2 cellular contexts compared by ENCODE assay signal in genomic region chr2:69163556-69163955, GRCh38.
TF ChIP-seq lines count a peak whose summit lies in the region.

No MANE protein-coding gene starts in this region.

TF ChIP-seq in A549, 52 proteins besides CTCF, POLR2A, EP300 and RAD21 (continued from another document):
- no peak for TF ChIP-seq RFX5 (IDR thresholded peaks at IDR 0.05)
- no peak for TF ChIP-seq RCOR1 (IDR thresholded peaks at IDR 0.05; ENCODE audit: low read depth, low read length)
- TF ChIP-seq, protein P1, sequence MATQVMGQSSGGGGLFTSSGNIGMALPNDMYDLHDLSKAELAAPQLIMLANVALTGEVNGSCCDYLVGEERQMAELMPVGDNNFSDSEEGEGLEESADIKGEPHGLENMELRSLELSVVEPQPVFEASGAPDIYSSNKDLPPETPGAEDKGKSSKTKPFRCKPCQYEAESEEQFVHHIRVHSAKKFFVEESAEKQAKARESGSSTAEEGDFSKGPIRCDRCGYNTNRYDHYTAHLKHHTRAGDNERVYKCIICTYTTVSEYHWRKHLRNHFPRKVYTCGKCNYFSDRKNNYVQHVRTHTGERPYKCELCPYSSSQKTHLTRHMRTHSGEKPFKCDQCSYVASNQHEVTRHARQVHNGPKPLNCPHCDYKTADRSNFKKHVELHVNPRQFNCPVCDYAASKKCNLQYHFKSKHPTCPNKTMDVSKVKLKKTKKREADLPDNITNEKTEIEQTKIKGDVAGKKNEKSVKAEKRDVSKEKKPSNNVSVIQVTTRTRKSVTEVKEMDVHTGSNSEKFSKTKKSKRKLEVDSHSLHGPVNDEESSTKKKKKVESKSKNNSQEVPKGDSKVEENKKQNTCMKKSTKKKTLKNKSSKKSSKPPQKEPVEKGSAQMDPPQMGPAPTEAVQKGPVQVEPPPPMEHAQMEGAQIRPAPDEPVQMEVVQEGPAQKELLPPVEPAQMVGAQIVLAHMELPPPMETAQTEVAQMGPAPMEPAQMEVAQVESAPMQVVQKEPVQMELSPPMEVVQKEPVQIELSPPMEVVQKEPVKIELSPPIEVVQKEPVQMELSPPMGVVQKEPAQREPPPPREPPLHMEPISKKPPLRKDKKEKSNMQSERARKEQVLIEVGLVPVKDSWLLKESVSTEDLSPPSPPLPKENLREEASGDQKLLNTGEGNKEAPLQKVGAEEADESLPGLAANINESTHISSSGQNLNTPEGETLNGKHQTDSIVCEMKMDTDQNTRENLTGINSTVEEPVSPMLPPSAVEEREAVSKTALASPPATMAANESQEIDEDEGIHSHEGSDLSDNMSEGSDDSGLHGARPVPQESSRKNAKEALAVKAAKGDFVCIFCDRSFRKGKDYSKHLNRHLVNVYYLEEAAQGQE (IDR thresholded peaks at IDR 0.05), result no peak
- no peak for TF ChIP-seq TP53 (CRISPR knock-in tag; IDR thresholded peaks at IDR 0.05)
- TF ChIP-seq HEYL (CRISPR knock-in tag; IDR thresholded peaks at IDR 0.05), result no peak
- TF ChIP-seq FOSL2 (IDR thresholded peaks at IDR 0.05), result no peak
- TF ChIP-seq FOSL2 (CRISPR knock-in tag; IDR thresholded peaks at IDR 0.05), result no peak
- TF ChIP-seq NFE2L2 (conservative IDR thresholded peaks at IDR 0.05; ENCODE audit: low read length), result no peak
- no peak for TF ChIP-seq MAZ (IDR thresholded peaks at IDR 0.05; ENCODE audit: borderline replicate concordance, low read depth, low read length)
- no peak for TF ChIP-seq JUN (IDR thresholded peaks at IDR 0.05)
- no peak for TF ChIP-seq ZFP36 (IDR thresholded peaks at IDR 0.05; ENCODE audit: borderline replicate concordance, partially characterized antibody)
- no peak for TF ChIP-seq NR3C1 (IDR thresholded peaks at IDR 0.05)
- TF ChIP-seq FOXS1 (CRISPR knock-in tag; IDR thresholded peaks at IDR 0.05), result no peak
- no peak for TF ChIP-seq HOXB13 (CRISPR knock-in tag; IDR thresholded peaks at IDR 0.05; ENCODE audit: low read depth)

TF ChIP-seq in endothelial cell of umbilical vein, 7 proteins besides CTCF, POLR2A, EP300 and RAD21 (continued from another document):
- no peak for TF ChIP-seq GATA2 (IDR thresholded peaks at IDR 0.05; ENCODE audit: insufficient read depth, insufficient read length, low read depth, low read length)
